ENCODE assay signal across 19 cellular contexts in the genomic region with DNA sequence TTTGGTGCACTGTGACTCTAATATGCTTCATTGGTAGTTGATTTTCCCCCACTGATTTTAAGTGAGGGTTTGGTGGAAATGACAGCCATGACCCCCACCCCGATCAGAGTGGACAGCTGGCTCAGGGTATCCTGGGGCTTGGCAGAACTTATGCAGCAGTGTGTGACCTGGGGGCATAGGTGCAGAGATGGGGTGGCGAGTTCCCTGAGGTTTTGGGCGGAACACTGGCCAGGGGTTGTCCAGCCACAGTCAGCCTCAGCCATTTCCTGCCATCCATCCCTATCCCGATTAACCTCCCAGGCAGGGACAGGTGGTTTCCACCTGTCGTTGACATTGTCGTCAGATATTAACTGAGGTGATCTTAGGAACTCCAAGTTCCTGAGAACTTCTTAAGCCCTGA.
A peak's percentile ranks its signal among the peaks of the same experiment; 100 is the strongest.
DNase-seq lines count a peak whose midpoint lies in the region; ATAC-seq and TF ChIP-seq lines count a peak whose summit lies in the region.
"Had no signal": no experiment of that assay in that cellular context is flagged by ENCODE, and none has a peak within 500 bp of the region (broad histone marks: within the 10 kb centered on the region; RNA-seq: fewer than 3 reads in every experiment).

No MANE protein-coding gene starts in this region.

- POLR2A ChIA-PET in activated CD4-positive, alpha-beta T cell treated with anti-CD3 and anti-CD28 coated beads, Interleukin-2, amount 10 ng/mL, durations not matched to agents 7 days and 5 days (lab: Charles Lee) = no interaction called here
- POLR2A ChIA-PET in activated CD4-positive, alpha-beta T cell treated with anti-CD3 and anti-CD28 coated beads for 36 hours (lab: Charles Lee) = no interaction called here

- intact Hi-C loops in activated CD4-positive, alpha-beta T cell treated with anti-CD3 and anti-CD28 coated beads for 36 hours (cut with DNase I, micrococcal nuclease) = no loop called here
- intact Hi-C loops in stomach (cut with DNase I; ENCODE audit: low total_unique reads) = no loop called here
- intact Hi-C loops in dorsolateral prefrontal cortex (cut with DNase I) = no loop called here

- no peak for ATAC-seq in activated CD4-positive, alpha-beta T cell treated with anti-CD3 and anti-CD28 coated beads for 36 hours
- ATAC-seq in left lobe of liver = no peak
- no peak for ATAC-seq in HG03342 (IDR thresholded peaks at IDR 0.05; ENCODE audit: unreplicated experiment)
- ATAC-seq in gastroesophageal sphincter = no peak

- H3K36me3 ChIP-seq in BLaER1 treated with 17β-estradiol and CSF1 and Interleukin-3, amounts not matched to agents 10 nM and 100 nM = no peaks in the 10 kb centered on the region
- H3K36me3 ChIP-seq in stomach (no peaks in the 10 kb centered on the region), gastroesophageal sphincter (no peaks in the 10 kb centered on the region)

- 73 to 83% (median 74%) methylated on average over 6 of the region's 6 CpGs for WGBS in stomach, 5 donors
- WGBS in gastroesophageal sphincter (ENCODE audit: low coverage in 1 of 2), 2 donors = 86% methylated on average over 6 of the region's 6 CpGs; no CpG with 5 or more reads in 1 of the 2 donors

- H3K27ac Mint-ChIP-seq in activated CD4-positive, alpha-beta T cell treated with anti-CD3 and anti-CD28 coated beads, Interleukin-2, amount 10 ng/mL, durations not matched to agents 7 days and 5 days = peak overlapping the region; percentile 19
- H3K27ac Mint-ChIP-seq in activated CD4-positive, alpha-beta T cell treated with anti-CD3 and anti-CD28 coated beads for 36 hours = no peak overlapping the region
- H3K27ac Mint-ChIP-seq: CD4-positive, CD25-positive, alpha-beta regulatory T cell; CD8-positive, alpha-beta memory T cell; H9 had no signal

- H3K9ac ChIP-seq in BLaER1 treated with 17β-estradiol and CSF1 and Interleukin-3, amounts not matched to agents 10 nM and 100 nM = no peak overlapping the region

- H3K27me3 Mint-ChIP-seq in activated CD4-positive, alpha-beta T cell treated with anti-CD3 and anti-CD28 coated beads, Interleukin-2, amount 10 ng/mL, durations not matched to agents 7 days and 5 days = no peaks in the 10 kb centered on the region
- H3K27me3 Mint-ChIP-seq in activated CD4-positive, alpha-beta T cell treated with anti-CD3 and anti-CD28 coated beads for 36 hours = peaks cover 2% of the 10 kb centered on the region

- H3K9me3 Mint-ChIP-seq in activated CD4-positive, alpha-beta T cell treated with anti-CD3 and anti-CD28 coated beads, Interleukin-2, amount 10 ng/mL, durations not matched to agents 7 days and 5 days = no peaks in the 10 kb centered on the region
- no peaks in the 10 kb centered on the region for H3K9me3 Mint-ChIP-seq in activated CD4-positive, alpha-beta T cell treated with anti-CD3 and anti-CD28 coated beads for 36 hours (ENCODE audit: low read depth)
- H3K9me3 Mint-ChIP-seq: CD8-positive, alpha-beta memory T cell; H9 had no signal

- H3K4me3 Mint-ChIP-seq in activated CD4-positive, alpha-beta T cell treated with anti-CD3 and anti-CD28 coated beads, Interleukin-2, amount 10 ng/mL, durations not matched to agents 7 days and 5 days = no peak overlapping the region
- no peak overlapping the region for H3K4me3 Mint-ChIP-seq in activated CD4-positive, alpha-beta T cell treated with anti-CD3 and anti-CD28 coated beads for 36 hours
- H3K4me3 Mint-ChIP-seq: CD4-positive, CD25-positive, alpha-beta regulatory T cell; CD8-positive, alpha-beta memory T cell; H9 had no signal

- no peaks in the 10 kb centered on the region for H3K27me3 ChIP-seq in BLaER1 treated with 17β-estradiol and CSF1 and Interleukin-3, amounts not matched to agents 10 nM and 100 nM
- H3K27me3 ChIP-seq in stomach = peaks cover 0 to 3% (median 0%) of the 10 kb centered on the region in 3 donors
- no peaks in the 10 kb centered on the region for H3K27me3 ChIP-seq in dorsolateral prefrontal cortex
- H3K27me3 ChIP-seq in gastroesophageal sphincter = no peaks in the 10 kb centered on the region

- no peak for TF ChIP-seq CTCF in stomach (IDR thresholded peaks at IDR 0.05)
- TF ChIP-seq CTCF in dorsolateral prefrontal cortex (IDR thresholded peaks at IDR 0.05 in 54 of 56, conservative IDR thresholded peaks at IDR 0.05 in 2 of 56; ENCODE audit: low read depth in 1 of 56, partially characterized antibody in 56 of 56) = no peak
- no peak for TF ChIP-seq CTCF in gastroesophageal sphincter (IDR thresholded peaks at IDR 0.05)

- TF ChIP-seq EP300 in stomach (IDR thresholded peaks at IDR 0.05) = no peak
- no peak for TF ChIP-seq EP300 in gastroesophageal sphincter (IDR thresholded peaks at IDR 0.05)

- no peak for TF ChIP-seq POLR2A in stomach (IDR thresholded peaks at IDR 0.05)
- TF ChIP-seq POLR2A in gastroesophageal sphincter (IDR thresholded peaks at IDR 0.05) = no peak

- peaks cover 62 to 82% (median 69%) of the 10 kb centered on the region in 10 experiments for H3K4me1 ChIP-seq in BLaER1 treated with 17β-estradiol and CSF1 and Interleukin-3, amounts not matched to agents 10 nM and 100 nM
- H3K4me1 ChIP-seq in stomach (peaks cover 0 to 16% (median 4%) of the 10 kb centered on the region in 4 donors), gastroesophageal sphincter (peaks cover 0 to 15% (median 0%) of the 10 kb centered on the region in 3 donors)

- DNase-seq in activated CD4-positive, alpha-beta T cell treated with anti-CD3 and anti-CD28 coated beads, Interleukin-2, amount 10 ng/mL, durations not matched to agents 7 days and 5 days = no peak
- DNase-seq in activated CD4-positive, alpha-beta T cell treated with anti-CD3 and anti-CD28 coated beads for 36 hours = no peak
- DNase-seq in left lobe of liver (ENCODE audit: low spot score) = peak; percentile 28
- peak; percentile 8 for DNase-seq in stomach
- DNase-seq in dorsolateral prefrontal cortex = no peak
- DNase-seq: 8988T; C1 segment of cervical spinal cord; CD4-positive, CD25-positive, alpha-beta regulatory T cell; CD8-positive, alpha-beta memory T cell; COR-L47; DMS 273 treated with DMSO at 0.1 percent for 48 hours; DND-41; EL; GOT3; H9 had no signal

- no peaks in the 10 kb centered on the region for H3K36me3 Mint-ChIP-seq in activated CD4-positive, alpha-beta T cell treated with anti-CD3 and anti-CD28 coated beads, Interleukin-2, amount 10 ng/mL, durations not matched to agents 7 days and 5 days (ENCODE audit: low read depth)
- H3K36me3 Mint-ChIP-seq in activated CD4-positive, alpha-beta T cell treated with anti-CD3 and anti-CD28 coated beads for 36 hours (ENCODE audit: low read depth) = no peaks in the 10 kb centered on the region
- H3K36me3 Mint-ChIP-seq: CD4-positive, CD25-positive, alpha-beta regulatory T cell; CD8-positive, alpha-beta memory T cell had no signal

- H4K20me1 ChIP-seq in BLaER1 treated with 17β-estradiol and CSF1 and Interleukin-3, amounts not matched to agents 10 nM and 100 nM = no peaks in the 10 kb centered on the region

- H3K4me2 ChIP-seq in BLaER1 treated with 17β-estradiol and CSF1 and Interleukin-3, amounts not matched to agents 10 nM and 100 nM = peak overlapping the region; percentile 68 to 93 (median 85)

- no peaks in the 10 kb centered on the region for H3K4me1 Mint-ChIP-seq in activated CD4-positive, alpha-beta T cell treated with anti-CD3 and anti-CD28 coated beads, Interleukin-2, amount 10 ng/mL, durations not matched to agents 7 days and 5 days
- H3K4me1 Mint-ChIP-seq in activated CD4-positive, alpha-beta T cell treated with anti-CD3 and anti-CD28 coated beads for 36 hours = no peaks in the 10 kb centered on the region
- H3K4me1 Mint-ChIP-seq: CD4-positive, CD25-positive, alpha-beta regulatory T cell; CD8-positive, alpha-beta memory T cell had no signal

- CTCF ChIA-PET in activated CD4-positive, alpha-beta T cell treated with anti-CD3 and anti-CD28 coated beads, Interleukin-2, amount 10 ng/mL, durations not matched to agents 7 days and 5 days (lab: Charles Lee) = interaction anchor here (1.0 kb wide), 1 partner anchor 9 kb away, joined by 4 read pairs; no protein-coding TSS in a partner anchor
- CTCF ChIA-PET in activated CD4-positive, alpha-beta T cell treated with anti-CD3 and anti-CD28 coated beads for 36 hours (lab: Charles Lee) = no interaction called here

- no peak overlapping the region for H3K4me3 ChIP-seq in BLaER1 treated with 17β-estradiol and CSF1 and Interleukin-3, amounts not matched to agents 10 nM and 100 nM
- no peak overlapping the region for H3K4me3 ChIP-seq in stomach
- no peak overlapping the region for H3K4me3 ChIP-seq in dorsolateral prefrontal cortex
- H3K4me3 ChIP-seq in gastroesophageal sphincter = no peak overlapping the region
- H3K4me3 ChIP-seq: GM12878 had no signal

- no peaks in the 10 kb centered on the region for H3K9me3 ChIP-seq in BLaER1 treated with 17β-estradiol and CSF1 and Interleukin-3, amounts not matched to agents 10 nM and 100 nM (replicated peaks in 1 of 11)
- H3K9me3 ChIP-seq in stomach = no peaks in the 10 kb centered on the region
- H3K9me3 ChIP-seq in gastroesophageal sphincter = no peaks in the 10 kb centered on the region

- H3K27ac ChIP-seq in BLaER1 treated with 17β-estradiol and CSF1 and Interleukin-3, amounts not matched to agents 10 nM and 100 nM = no peak overlapping the region
- no peak overlapping the region for H3K27ac ChIP-seq in stomach
- H3K27ac ChIP-seq in dorsolateral prefrontal cortex = no peak overlapping the region
- no peak overlapping the region for H3K27ac ChIP-seq in gastroesophageal sphincter

Comparison
In these comparisons a context has a peak if more than half of its experiments do, and no peak if none do; other contexts are left out.
1. DNase-seq: peak in left lobe of liver (single experiment) and stomach (single experiment); none in activated CD4-positive, alpha-beta T cell treated with anti-CD3 and anti-CD28 coated beads, Interleukin-2, amount 10 ng/mL, durations not matched to agents 7 days and 5 days (single experiment), activated CD4-positive, alpha-beta T cell treated with anti-CD3 and anti-CD28 coated beads for 36 hours (single experiment) and dorsolateral prefrontal cortex (0 of 10).